In the genomic region with DNA sequence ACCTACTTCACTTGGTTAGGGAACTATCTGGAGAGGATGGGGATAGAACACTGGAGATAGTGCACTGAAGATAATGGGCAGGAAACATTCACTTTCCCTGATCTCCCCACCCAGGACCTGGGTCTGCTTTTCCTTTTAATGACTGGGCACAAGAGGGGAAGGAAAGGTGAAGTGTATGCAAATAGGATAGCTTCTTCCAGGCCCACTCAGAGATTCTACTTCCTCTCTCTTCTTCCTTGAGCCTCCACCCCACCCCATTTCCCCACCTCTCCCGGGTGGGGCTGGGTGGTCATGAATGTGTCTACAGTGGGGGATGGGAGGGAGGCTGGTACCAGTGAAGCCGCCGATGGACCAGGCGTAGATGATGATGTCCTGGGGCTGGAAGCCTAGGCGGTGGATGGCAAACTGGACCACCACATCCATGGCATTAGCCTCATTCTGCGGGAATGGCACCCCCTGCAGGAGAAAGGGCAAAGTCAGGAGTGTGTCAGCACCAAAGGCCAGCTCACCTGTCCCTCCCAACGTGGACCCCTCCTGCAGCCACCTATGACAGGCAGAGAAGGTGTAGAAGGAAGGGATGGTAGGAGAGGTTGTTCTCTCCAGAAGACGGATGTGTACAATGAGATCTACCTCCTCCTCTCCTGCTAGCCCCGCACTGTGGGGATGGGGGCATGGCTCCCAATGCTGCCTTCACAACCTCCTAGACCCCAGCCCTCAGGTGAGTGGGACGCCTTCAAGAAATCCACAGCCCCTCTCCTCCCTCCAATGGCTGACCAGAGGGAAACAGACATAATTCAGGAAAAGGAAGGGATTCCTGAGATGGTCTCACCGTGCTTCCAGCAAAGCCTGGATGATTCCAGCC, we compare ENCODE assay signal across 12 cellular contexts. TPM values are rescaled to one million over a fixed set of nuclear protein-coding genes. Genes with fewer than 3 reads are reported as not detected.
A peak's percentile ranks its signal among the peaks of the same experiment; 100 is the strongest.
DNase-seq lines count a peak whose midpoint lies in the region; ATAC-seq, FAIRE-seq and TF ChIP-seq lines count a peak whose summit lies in the region.
"Had no signal": no experiment of that assay in that cellular context is flagged by ENCODE, and none has a peak within 500 bp of the region (broad histone marks: within the 10 kb centered on the region; RNA-seq: fewer than 3 reads in every experiment).

No MANE protein-coding gene starts in this region.

- no peak overlapping the region for H3K4me2 ChIP-seq in HepG2 (ENCODE audit: low read depth, low read length)

- CTCF ChIA-PET in HepG2 (lab: Yijun Ruan, JAX; ENCODE audit: low intra/inter-chr PET ratio, low total read pairs), result interaction anchor here (0.8 to 1.2 kb wide), 2 partner anchors 9 to 84 kb away, joined by 3 to 5 read pairs; a partner anchor contains a TSS

- H2AFZ ChIP-seq in HepG2 (ENCODE audit: low read length), result no peak overlapping the region

- peaks cover 16% of the 10 kb centered on the region for H3K36me3 Mint-ChIP-seq in activated T-cell treated with anti-CD3 and anti-CD28 coated beads, Interleukin-2, amount 50 U/mL, for 4 hours (ENCODE audit: insufficient read depth)
- H3K36me3 Mint-ChIP-seq: IgD-negative memory B cell had no signal

- no peak for FAIRE-seq in HepG2 (lab: Jason Lieb, UNC)

- H3K4me3 ChIP-seq in AG09309 (ENCODE audit: control insufficient read depth, low read depth, low read length) (no peak overlapping the region), HepG2 (replicated peaks in 1 of 3; ENCODE audit: insufficient read depth in 1 of 3, low read depth in 2 of 3, low read length in 3 of 3) (no peak overlapping the region)

- no peak overlapping the region for H3K4me3 Mint-ChIP-seq in activated T-cell treated with anti-CD3 and anti-CD28 coated beads, Interleukin-2, amount 50 U/mL, for 4 hours

- intact Hi-C loops in HepG2 (cut with micrococcal nuclease; ENCODE audit: unreplicated experiment), result no loop called here

- no peaks in the 10 kb centered on the region for H4K20me1 ChIP-seq in HepG2 (ENCODE audit: insufficient read depth, low read length)

- H3K27me3 ChIP-seq in HepG2 (ENCODE audit: control insufficient read depth in 1 of 2, insufficient read depth in 2 of 2, low read length in 2 of 2), result no peaks in the 10 kb centered on the region

- no peaks in the 10 kb centered on the region for H3K9me3 ChIP-seq in HepG2 (ENCODE audit: low read length)

- peaks cover 54 to 64% of the 10 kb centered on the region in 2 experiments for H3K36me3 ChIP-seq in HepG2 (replicated peaks in 1 of 2; ENCODE audit: control insufficient read depth in 1 of 2, insufficient read depth in 2 of 2, low read length in 2 of 2)

- H3K9ac ChIP-seq in HepG2 (ENCODE audit: insufficient read depth, low read depth, low read length), result no peak overlapping the region

- H3K4me1 ChIP-seq in HepG2 (ENCODE audit: insufficient read depth, low read length), result peaks cover 12% of the 10 kb centered on the region; the same call in 1 of the 2 replicates

- POLR2A ChIA-PET in HepG2 (lab: Yijun Ruan, JAX), result interaction anchor here (0.5 kb wide), 1 partner anchor 68 kb away, joined by 3 read pairs; no protein-coding TSS in a partner anchor

- H3K27me3 Mint-ChIP-seq in activated T-cell treated with anti-CD3 and anti-CD28 coated beads, Interleukin-2, amount 50 U/mL, for 4 hours (ENCODE audit: low read depth), result no peaks in the 10 kb centered on the region
- H3K27me3 Mint-ChIP-seq: IgD-negative memory B cell had no signal

- H3K27ac ChIP-seq in HepG2 (ENCODE audit: extremely low read length, insufficient read depth, low read length), result no peak overlapping the region

- BruUV-seq in HepG2 (replicated peaks; lab: Mats Ljungman, UMichigan), result no TSS peak

- peak; percentile 41; the same call in 1 of the 2 replicates for TF ChIP-seq RAD21 in HepG2 (CRISPR knock-in tag; IDR thresholded peaks at IDR 0.05)

- TF ChIP-seq CTCF in AG09309 (IDR thresholded peaks at IDR 0.05; ENCODE audit: control insufficient read depth, insufficient read depth, low read depth, low read length, missing control alignments), result peak; percentile 59
- TF ChIP-seq CTCF in GM12874 (IDR thresholded peaks at IDR 0.05; ENCODE audit: insufficient read depth, low read depth, low read length), result peak; percentile 58
- TF ChIP-seq CTCF in HepG2 (CRISPR knock-in tag; IDR thresholded peaks at IDR 0.05), result peak; percentile 69

- no peaks in the 10 kb centered on the region for H3K9me3 Mint-ChIP-seq in activated T-cell treated with anti-CD3 and anti-CD28 coated beads, Interleukin-2, amount 50 U/mL, for 4 hours
- H3K9me3 Mint-ChIP-seq: IgD-negative memory B cell had no signal

- peaks cover 3% of the 10 kb centered on the region for H3K4me1 Mint-ChIP-seq in activated T-cell treated with anti-CD3 and anti-CD28 coated beads, Interleukin-2, amount 50 U/mL, for 4 hours (ENCODE audit: low read depth)

- 89% methylated on average over 10 of the region's 11 CpGs for WGBS in HepG2 (ENCODE audit: low lambda C conversion rate)

- H3K79me2 ChIP-seq in HepG2 (ENCODE audit: insufficient read depth, low read length), result no peaks in the 10 kb centered on the region

- TF ChIP-seq EP300 in HepG2 (IDR thresholded peaks at IDR 0.05; ENCODE audit: low read depth in 2 of 2, low read length in 2 of 2) (no peak), HepG2 (CRISPR knock-in tag; IDR thresholded peaks at IDR 0.05; ENCODE audit: borderline replicate concordance) (no peak)

- TF ChIP-seq POLR2A in HepG2 (IDR thresholded peaks at IDR 0.05; ENCODE audit: insufficient read depth in 1 of 2, low read depth in 2 of 2, low read length in 2 of 2), result no peak

- peak; percentile 25 to 34 for ATAC-seq in activated T-cell treated with anti-CD3 and anti-CD28 coated beads, Interleukin-2, amount 50 U/mL, for 4 hours
- peak; percentile 69 for ATAC-seq in HepG2

- DNase-seq in AG09309 (ENCODE audit: low read depth), result no peak
- DNase-seq in activated T-cell treated with anti-CD3 and anti-CD28 coated beads, Interleukin-2, amount 50 U/mL, for 4 hours, result no peak
- DNase-seq in HepG2 (ENCODE audit: low spot score), result no peak
- no peak for DNase-seq in hepatic stellate cell (ENCODE audit: low spot score)
- no peak for DNase-seq in 8988T
- DNase-seq in effector CD4-positive, alpha-beta T cell, result no peak
- no peak for DNase-seq in SIG-M5 treated with dmso at 0.1 percent for 504 hours (lab: John Stamatoyannopoulos, UW; ENCODE audit: unreplicated experiment)
- DNase-seq: HCEC 1CT, Right ventricle myocardium superior had no signal

- in situ Hi-C loops in HepG2 (cut with HindIII; ENCODE audit: extremely low pct_ligation_motif_present, low pct_unique_long_range_greater_than_20kb), result no loop called here

RNA-seq across cellular contexts. Expression of a gene that starts 8.6 kb away (rescaled TPM):
- total RNA-seq in activated T-cell treated with anti-CD3 and anti-CD28 coated beads, Interleukin-2, amount 50 U/mL, for 4 hours, result 1 to 10 TPM; 2.3 to 3.8 (median 3.1) TPM
- total RNA-seq in HepG2 (2016; rRNA removed; fragmentation: Illumina TruSeq; extraction: Trizol), result 0.33 TPM in 1 of 2 replicates, not detected in the other
- total RNA-seq in HepG2 (2016; cell fraction: cytosol; rRNA removed; fragmentation: Illumina TruSeq; extraction: Trizol; ENCODE audit: low read depth), result not detected in 2 replicates
- 0.28 TPM in 1 of 2 replicates, not detected in the other for total RNA-seq in HepG2 (2016; cell fraction: insoluble cytoplasmic fraction; rRNA removed; fragmentation: Illumina TruSeq; extraction: Trizol)
- 0.40 and 0.59 TPM in 2 replicates for total RNA-seq in HepG2 (2016; cell fraction: membrane; rRNA removed; fragmentation: Illumina TruSeq; extraction: Trizol)
- total RNA-seq in HepG2 (2016; cell fraction: nucleus; rRNA removed; fragmentation: Illumina TruSeq; extraction: Trizol), result 1.2 TPM in 1 of 2 replicates, not detected in the other
- polyA plus RNA-seq in HepG2 (2011; rRNA removed), result 0.50 and 0.55 TPM in 2 replicates
- 0.09 and 0.11 TPM in 2 replicates for polyA plus RNA-seq in HepG2 (2011; cell fraction: cytosol; rRNA removed)
- polyA plus RNA-seq in HepG2 (2011; cell fraction: nucleus; rRNA removed), result 2.0 and 2.2 TPM in 2 replicates
- polyA plus RNA-seq in HepG2 (2012), result 1.2 and 1.4 TPM in 2 replicates
- polyA plus RNA-seq in HepG2 (2016; cell fraction: cytosol; fragmentation: Illumina TruSeq; extraction: Trizol; ENCODE audit: low read depth), result not detected in 2 replicates
- polyA plus RNA-seq in HepG2 (2016; cell fraction: insoluble cytoplasmic fraction; fragmentation: Illumina TruSeq; extraction: Trizol; ENCODE audit: low read depth), result not detected in 2 replicates
- not detected in 2 replicates for polyA plus RNA-seq in HepG2 (2016; cell fraction: membrane; fragmentation: Illumina TruSeq; extraction: Trizol; ENCODE audit: low read depth)
- 4.0 and 6.1 TPM in 2 replicates for polyA plus RNA-seq in HepG2 (2016; cell fraction: nucleus; fragmentation: Illumina TruSeq; extraction: Trizol; ENCODE audit: insufficient read depth, low read depth)
- polyA minus RNA-seq in HepG2 (2011; rRNA and poly(A)+ RNA removed; ENCODE audit: low replicate concordance), result 3.9 TPM in 1 of 2 replicates, not detected in the other
- not detected in 2 replicates for polyA minus RNA-seq in HepG2 (2011; cell fraction: cytosol; rRNA and poly(A)+ RNA removed)
- polyA minus RNA-seq in HepG2 (2011; cell fraction: nucleus; rRNA and poly(A)+ RNA removed), result 0.50 TPM in 1 of 2 replicates, not detected in the other

RNA-seq across cellular contexts. Expression of a gene that starts 13.6 kb away (rescaled TPM):
- total RNA-seq in activated T-cell treated with anti-CD3 and anti-CD28 coated beads, Interleukin-2, amount 50 U/mL, for 4 hours, result 10 to 100 TPM; 33.9 to 38.1 (median 35.2) TPM
- 16.2 and 43.5 TPM in 2 replicates for total RNA-seq in HepG2 (2016; rRNA removed; fragmentation: Illumina TruSeq; extraction: Trizol)
- total RNA-seq in HepG2 (2016; cell fraction: cytosol; rRNA removed; fragmentation: Illumina TruSeq; extraction: Trizol; ENCODE audit: low read depth), result 10.8 and 11.4 TPM in 2 replicates
- 15.1 and 42.2 TPM in 2 replicates for total RNA-seq in HepG2 (2016; cell fraction: insoluble cytoplasmic fraction; rRNA removed; fragmentation: Illumina TruSeq; extraction: Trizol)
- 18.3 and 19.8 TPM in 2 replicates for total RNA-seq in HepG2 (2016; cell fraction: membrane; rRNA removed; fragmentation: Illumina TruSeq; extraction: Trizol)
- 54.6 and 60.7 TPM in 2 replicates for total RNA-seq in HepG2 (2016; cell fraction: nucleus; rRNA removed; fragmentation: Illumina TruSeq; extraction: Trizol)
- 45.4 and 49.0 TPM in 2 replicates for polyA plus RNA-seq in HepG2 (2011; rRNA removed)
- polyA plus RNA-seq in HepG2 (2011; cell fraction: cytosol; rRNA removed), result 36.7 and 41.5 TPM in 2 replicates
- 157 and 186 TPM in 2 replicates for polyA plus RNA-seq in HepG2 (2011; cell fraction: nucleus; rRNA removed)
- polyA plus RNA-seq in HepG2 (2012), result 24.5 and 28.4 TPM in 2 replicates
- polyA plus RNA-seq in HepG2 (2016; cell fraction: cytosol; fragmentation: Illumina TruSeq; extraction: Trizol; ENCODE audit: low read depth), result 5.9 and 6.9 TPM in 2 replicates
- 10.5 and 12.1 TPM in 2 replicates for polyA plus RNA-seq in HepG2 (2016; cell fraction: insoluble cytoplasmic fraction; fragmentation: Illumina TruSeq; extraction: Trizol; ENCODE audit: low read depth)
- polyA plus RNA-seq in HepG2 (2016; cell fraction: membrane; fragmentation: Illumina TruSeq; extraction: Trizol; ENCODE audit: low read depth), result 8.7 and 9.4 TPM in 2 replicates
- 86.5 and 92.7 TPM in 2 replicates for polyA plus RNA-seq in HepG2 (2016; cell fraction: nucleus; fragmentation: Illumina TruSeq; extraction: Trizol; ENCODE audit: insufficient read depth, low read depth)
- 62.6 and 78.7 TPM in 2 replicates for polyA minus RNA-seq in HepG2 (2011; rRNA and poly(A)+ RNA removed; ENCODE audit: low replicate concordance)
- polyA minus RNA-seq in HepG2 (2011; cell fraction: cytosol; rRNA and poly(A)+ RNA removed), result 16.2 and 16.4 TPM in 2 replicates
- 38.2 and 46.5 TPM in 2 replicates for polyA minus RNA-seq in HepG2 (2011; cell fraction: nucleus; rRNA and poly(A)+ RNA removed)

RNA-seq across cellular contexts. Expression of a gene that starts 17.2 kb away (rescaled TPM):
- not detected for total RNA-seq in activated T-cell treated with anti-CD3 and anti-CD28 coated beads, Interleukin-2, amount 50 U/mL, for 4 hours
- total RNA-seq in HepG2 (2016; rRNA removed; fragmentation: Illumina TruSeq; extraction: Trizol), result not detected in 2 replicates
- not detected in 2 replicates for total RNA-seq in HepG2 (2016; cell fraction: cytosol; rRNA removed; fragmentation: Illumina TruSeq; extraction: Trizol; ENCODE audit: low read depth)
- total RNA-seq in HepG2 (2016; cell fraction: insoluble cytoplasmic fraction; rRNA removed; fragmentation: Illumina TruSeq; extraction: Trizol), result not detected in 2 replicates
- not detected in 2 replicates for total RNA-seq in HepG2 (2016; cell fraction: membrane; rRNA removed; fragmentation: Illumina TruSeq; extraction: Trizol)
- not detected in 2 replicates for total RNA-seq in HepG2 (2016; cell fraction: nucleus; rRNA removed; fragmentation: Illumina TruSeq; extraction: Trizol)
- polyA plus RNA-seq in HepG2 (2011; rRNA removed), result not detected in 2 replicates
- not detected in 2 replicates for polyA plus RNA-seq in HepG2 (2011; cell fraction: cytosol; rRNA removed)
- not detected in 2 replicates for polyA plus RNA-seq in HepG2 (2011; cell fraction: nucleus; rRNA removed)
- polyA plus RNA-seq in HepG2 (2012), result not detected in 2 replicates
- polyA plus RNA-seq in HepG2 (2016; cell fraction: cytosol; fragmentation: Illumina TruSeq; extraction: Trizol; ENCODE audit: low read depth), result not detected in 2 replicates
- not detected in 2 replicates for polyA plus RNA-seq in HepG2 (2016; cell fraction: insoluble cytoplasmic fraction; fragmentation: Illumina TruSeq; extraction: Trizol; ENCODE audit: low read depth)
- polyA plus RNA-seq in HepG2 (2016; cell fraction: membrane; fragmentation: Illumina TruSeq; extraction: Trizol; ENCODE audit: low read depth), result not detected in 2 replicates
- not detected in 2 replicates for polyA plus RNA-seq in HepG2 (2016; cell fraction: nucleus; fragmentation: Illumina TruSeq; extraction: Trizol; ENCODE audit: insufficient read depth, low read depth)
- polyA minus RNA-seq in HepG2 (2011; rRNA and poly(A)+ RNA removed; ENCODE audit: low replicate concordance), result not detected in 2 replicates
- polyA minus RNA-seq in HepG2 (2011; cell fraction: cytosol; rRNA and poly(A)+ RNA removed), result not detected in 2 replicates
- not detected in 2 replicates for polyA minus RNA-seq in HepG2 (2011; cell fraction: nucleus; rRNA and poly(A)+ RNA removed)
- total RNA-seq: Right ventricle myocardium superior, temporal lobe had no signal

RNA-seq across cellular contexts. Expression of a gene that starts 19.7 kb away (rescaled TPM):
- total RNA-seq in activated T-cell treated with anti-CD3 and anti-CD28 coated beads, Interleukin-2, amount 50 U/mL, for 4 hours, result 10 to 100 TPM; 22.6 to 24.0 (median 22.9) TPM
- 0.73 and 7.8 TPM in 2 replicates for total RNA-seq in HepG2 (2016; rRNA removed; fragmentation: Illumina TruSeq; extraction: Trizol)
- total RNA-seq in HepG2 (2016; cell fraction: cytosol; rRNA removed; fragmentation: Illumina TruSeq; extraction: Trizol; ENCODE audit: low read depth), result 0.79 and 1.3 TPM in 2 replicates
- total RNA-seq in HepG2 (2016; cell fraction: insoluble cytoplasmic fraction; rRNA removed; fragmentation: Illumina TruSeq; extraction: Trizol), result 0.71 and 7.4 TPM in 2 replicates
- total RNA-seq in HepG2 (2016; cell fraction: membrane; rRNA removed; fragmentation: Illumina TruSeq; extraction: Trizol), result 1.2 and 1.3 TPM in 2 replicates
- total RNA-seq in HepG2 (2016; cell fraction: nucleus; rRNA removed; fragmentation: Illumina TruSeq; extraction: Trizol), result 13.8 and 17.8 TPM in 2 replicates
- 14.7 and 15.7 TPM in 2 replicates for polyA plus RNA-seq in HepG2 (2011; rRNA removed)
- polyA plus RNA-seq in HepG2 (2011; cell fraction: cytosol; rRNA removed), result 1.1 and 1.2 TPM in 2 replicates
- polyA plus RNA-seq in HepG2 (2011; cell fraction: nucleus; rRNA removed), result 102 and 104 TPM in 2 replicates
- polyA plus RNA-seq in HepG2 (2012), result 19.5 and 22.0 TPM in 2 replicates
- polyA plus RNA-seq in HepG2 (2016; cell fraction: cytosol; fragmentation: Illumina TruSeq; extraction: Trizol; ENCODE audit: low read depth), result 0.57 and 0.94 TPM in 2 replicates
- polyA plus RNA-seq in HepG2 (2016; cell fraction: insoluble cytoplasmic fraction; fragmentation: Illumina TruSeq; extraction: Trizol; ENCODE audit: low read depth), result 0.30 and 0.72 TPM in 2 replicates
- 0.59 and 1.7 TPM in 2 replicates for polyA plus RNA-seq in HepG2 (2016; cell fraction: membrane; fragmentation: Illumina TruSeq; extraction: Trizol; ENCODE audit: low read depth)
- 63.2 and 72.0 TPM in 2 replicates for polyA plus RNA-seq in HepG2 (2016; cell fraction: nucleus; fragmentation: Illumina TruSeq; extraction: Trizol; ENCODE audit: insufficient read depth, low read depth)
- polyA minus RNA-seq in HepG2 (2011; rRNA and poly(A)+ RNA removed; ENCODE audit: low replicate concordance), result 8.7 and 9.9 TPM in 2 replicates
- polyA minus RNA-seq in HepG2 (2011; cell fraction: cytosol; rRNA and poly(A)+ RNA removed), result 0.49 and 0.70 TPM in 2 replicates
- polyA minus RNA-seq in HepG2 (2011; cell fraction: nucleus; rRNA and poly(A)+ RNA removed), result 24.8 and 28.5 TPM in 2 replicates

RNA-seq across cellular contexts. Expression of a gene that starts 23.6 kb away (rescaled TPM):
- 100 to 1,000 TPM; 301 to 311 (median 307) TPM for total RNA-seq in activated T-cell treated with anti-CD3 and anti-CD28 coated beads, Interleukin-2, amount 50 U/mL, for 4 hours
- total RNA-seq in HepG2 (2016; rRNA removed; fragmentation: Illumina TruSeq; extraction: Trizol), result 296 and 316 TPM in 2 replicates
- 132 and 145 TPM in 2 replicates for total RNA-seq in HepG2 (2016; cell fraction: cytosol; rRNA removed; fragmentation: Illumina TruSeq; extraction: Trizol; ENCODE audit: low read depth)
- total RNA-seq in HepG2 (2016; cell fraction: insoluble cytoplasmic fraction; rRNA removed; fragmentation: Illumina TruSeq; extraction: Trizol), result 301 and 303 TPM in 2 replicates
- total RNA-seq in HepG2 (2016; cell fraction: membrane; rRNA removed; fragmentation: Illumina TruSeq; extraction: Trizol), result 151 and 176 TPM in 2 replicates
- 129 and 139 TPM in 2 replicates for total RNA-seq in HepG2 (2016; cell fraction: nucleus; rRNA removed; fragmentation: Illumina TruSeq; extraction: Trizol)
- 111 and 116 TPM in 2 replicates for polyA plus RNA-seq in HepG2 (2011; rRNA removed)
- polyA plus RNA-seq in HepG2 (2011; cell fraction: cytosol; rRNA removed), result 142 and 147 TPM in 2 replicates
- 240 and 247 TPM in 2 replicates for polyA plus RNA-seq in HepG2 (2011; cell fraction: nucleus; rRNA removed)
- 320 and 331 TPM in 2 replicates for polyA plus RNA-seq in HepG2 (2012)
- polyA plus RNA-seq in HepG2 (2016; cell fraction: cytosol; fragmentation: Illumina TruSeq; extraction: Trizol; ENCODE audit: low read depth), result 180 and 199 TPM in 2 replicates
- 438 and 490 TPM in 2 replicates for polyA plus RNA-seq in HepG2 (2016; cell fraction: insoluble cytoplasmic fraction; fragmentation: Illumina TruSeq; extraction: Trizol; ENCODE audit: low read depth)
- 209 and 226 TPM in 2 replicates for polyA plus RNA-seq in HepG2 (2016; cell fraction: membrane; fragmentation: Illumina TruSeq; extraction: Trizol; ENCODE audit: low read depth)
- polyA plus RNA-seq in HepG2 (2016; cell fraction: nucleus; fragmentation: Illumina TruSeq; extraction: Trizol; ENCODE audit: insufficient read depth, low read depth), result 322 and 332 TPM in 2 replicates
- polyA minus RNA-seq in HepG2 (2011; rRNA and poly(A)+ RNA removed; ENCODE audit: low replicate concordance), result 147 and 199 TPM in 2 replicates
- polyA minus RNA-seq in HepG2 (2011; cell fraction: cytosol; rRNA and poly(A)+ RNA removed), result 85.2 and 86.7 TPM in 2 replicates
- 61.5 and 67.4 TPM in 2 replicates for polyA minus RNA-seq in HepG2 (2011; cell fraction: nucleus; rRNA and poly(A)+ RNA removed)
